Comparison of ENCODE assay signal across 17 cellular contexts in the genomic region with DNA sequence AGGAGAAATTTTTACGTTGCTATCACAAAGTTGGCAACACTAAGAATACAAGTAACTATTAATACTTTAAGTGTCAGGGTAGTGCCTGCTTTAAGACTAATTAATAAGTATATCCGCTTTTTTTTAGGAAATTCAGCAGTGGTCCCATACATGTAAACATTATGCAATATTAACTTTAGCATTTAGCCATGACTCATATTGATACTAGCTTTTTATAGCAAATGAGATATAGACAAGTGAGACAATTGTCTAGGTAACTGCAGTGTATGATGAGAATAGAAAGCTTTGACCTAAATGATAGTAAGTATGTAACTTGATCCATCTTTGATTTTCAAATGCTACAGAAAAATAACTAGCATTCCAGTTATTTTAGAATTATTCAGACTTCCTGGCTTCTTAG. TPM values are rescaled to one million over a fixed set of nuclear protein-coding genes. Genes with fewer than 3 reads are reported as not detected.
DNase-seq lines count a peak whose midpoint lies in the region; ATAC-seq, FAIRE-seq and TF ChIP-seq lines count a peak whose summit lies in the region.
"Had no signal": no experiment of that assay in that cellular context is flagged by ENCODE, and none has a peak within 500 bp of the region (broad histone marks: within the 10 kb centered on the region; RNA-seq: fewer than 3 reads in every experiment).

No MANE protein-coding gene starts in this region.

- H3K4me3 ChIP-seq in astrocyte (ENCODE audit: insufficient read depth, low read depth, low read length) = no peak overlapping the region
- H3K4me3 ChIP-seq: colonic mucosa had no signal

- no peaks in the 10 kb centered on the region for H3K27me3 Mint-ChIP-seq in astrocyte (ENCODE audit: low read depth, unreplicated experiment)
- H3K27me3 Mint-ChIP-seq: T-helper 17 cell had no signal

- H3K9me3 ChIP-seq in astrocyte (ENCODE audit: insufficient read depth, low read depth, low read length) = no peaks in the 10 kb centered on the region
- H3K9me3 ChIP-seq: colonic mucosa had no signal

- TF ChIP-seq CTCF in astrocyte (IDR thresholded peaks at IDR 0.05; ENCODE audit: insufficient read depth, low read depth, low read length) = no peak

- no peaks in the 10 kb centered on the region for H3K4me1 ChIP-seq in astrocyte (ENCODE audit: insufficient read depth, low read length)
- H3K4me1 ChIP-seq: colonic mucosa had no signal

- DNase-seq in astrocyte (ENCODE audit: low read depth) = peak; percentile 29
- DNase-seq in stimulated activated CD4-positive, alpha-beta T cell treated with anti-CD3 and anti-CD28 coated beads, Interleukin-4, amount 100 ng/mL, for 4 hours = no peak
- DNase-seq in H4 (ENCODE audit: low spot score) = no peak
- no peak for DNase-seq in activated T-cell treated with anti-CD3 and anti-CD28 coated beads, Interleukin-2, amount 50 U/mL, for 48 hours
- DNase-seq: activated CD4-positive, alpha-beta T cell treated with anti-CD3 and anti-CD28 coated beads, Interleukin-2, amount 50 U/mL, for 48 hours; activated naive CD4-positive, alpha-beta T cell treated with anti-CD3 and anti-CD28 coated beads for 36 hours; CD4-positive, alpha-beta memory T cell; colonic mucosa; midbrain; NCI-H2029 treated with DMSO at 0.1 percent for 48 hours; stimulated activated CD4-positive, alpha-beta T cell treated with anti-CD3 and anti-CD28 coated beads, Interleukin-4, amount 100 ng/mL, for 24 hours; T-helper 17 cell had no signal

- H3K4me2 ChIP-seq in astrocyte (ENCODE audit: low read length) = no peak overlapping the region

- no peaks in the 10 kb centered on the region for H3K27me3 ChIP-seq in astrocyte (ENCODE audit: insufficient read depth, low read length)
- H3K27me3 ChIP-seq: colonic mucosa had no signal

- H4K20me1 ChIP-seq in astrocyte (ENCODE audit: insufficient read depth, low read length) = no peaks in the 10 kb centered on the region

- no peaks in the 10 kb centered on the region for H3K4me1 Mint-ChIP-seq in astrocyte (ENCODE audit: low read depth, unreplicated experiment)

- H3K36me3 ChIP-seq in astrocyte (ENCODE audit: insufficient read depth, low read length) = no peaks in the 10 kb centered on the region
- H3K36me3 ChIP-seq: colonic mucosa had no signal

- H2AFZ ChIP-seq in astrocyte (ENCODE audit: low read depth, low read length) = no peak overlapping the region

- H3K36me3 Mint-ChIP-seq in astrocyte (ENCODE audit: low read depth, unreplicated experiment) = no peaks in the 10 kb centered on the region

- ATAC-seq in GM18511 (IDR thresholded peaks at IDR 0.05; ENCODE audit: unreplicated experiment) = peak; percentile 78
- peak; percentile 39 for ATAC-seq in GM21423 (IDR thresholded peaks at IDR 0.05; ENCODE audit: unreplicated experiment)
- ATAC-seq in HG03175 (IDR thresholded peaks at IDR 0.05; ENCODE audit: unreplicated experiment) = peak; percentile 64
- ATAC-seq in esophagus mucosa = no peak
- ATAC-seq: HCT116, T-helper 17 cell had no signal

- H3K9ac ChIP-seq in astrocyte (ENCODE audit: low read length) = no peak overlapping the region

- H3K27ac ChIP-seq in astrocyte (ENCODE audit: low read depth, low read length) = no peak overlapping the region
- H3K27ac ChIP-seq: colonic mucosa had no signal

- no peak overlapping the region for H3K4me3 Mint-ChIP-seq in astrocyte (ENCODE audit: unreplicated experiment)
- H3K4me3 Mint-ChIP-seq: activated naive CD4-positive, alpha-beta T cell treated with anti-CD3 and anti-CD28 coated beads for 36 hours; CD4-positive, alpha-beta memory T cell; T-helper 17 cell had no signal

- H3K79me2 ChIP-seq in astrocyte (ENCODE audit: insufficient read depth, low read length) = no peaks in the 10 kb centered on the region

- no peak overlapping the region for H3K27ac Mint-ChIP-seq in astrocyte (ENCODE audit: unreplicated experiment)
- H3K27ac Mint-ChIP-seq: activated naive CD4-positive, alpha-beta T cell treated with anti-CD3 and anti-CD28 coated beads for 36 hours; CD4-positive, alpha-beta memory T cell; T-helper 17 cell had no signal

- FAIRE-seq in astrocyte (lab: Jason Lieb, UNC) = no peak

- no peaks in the 10 kb centered on the region for H3K9me3 Mint-ChIP-seq in astrocyte (ENCODE audit: unreplicated experiment)

RNA-seq across cellular contexts. Expression of a gene that starts 27.4 kb away (rescaled TPM):
- total RNA-seq in astrocyte (28.6 and 28.9 TPM in 2 replicates), esophagus mucosa (32.6 TPM)
- 0.10 TPM in 1 of 2 replicates, not detected in the other for total RNA-seq in H4 (2014; rRNA removed; shearing (Covaris generic))

Comparison
In these comparisons a context has a peak if more than half of its experiments do, and no peak if none do; other contexts are left out.
1. RNA of a gene that starts 27.4 kb away (total RNA-seq): 32.6 TPM in esophagus mucosa (single experiment) and 28.6 to 28.9 TPM in astrocyte; 0.10 TPM in H4; every median in the first group is over 10 times any median in the second.